ENCODE assay signal across 16 cellular contexts in genomic region chr13:97354808-97355207, GRCh38.
DNase-seq lines count a peak whose midpoint lies in the region; ATAC-seq, FAIRE-seq and TF ChIP-seq lines count a peak whose summit lies in the region.
"Had no signal": no experiment of that assay in that cellular context is flagged by ENCODE, and none has a peak within 500 bp of the region (broad histone marks: within the 10 kb centered on the region; RNA-seq: fewer than 3 reads in every experiment).

No MANE protein-coding gene starts in this region.

- H3K4me2 ChIP-seq in IMR-90 (ENCODE audit: low read depth, low read length) (no peak overlapping the region), K562 (ENCODE audit: insufficient read depth, low read length) (no peak overlapping the region)

- no peak overlapping the region for H3K14ac ChIP-seq in IMR-90 (replicated peaks; ENCODE audit: low read depth, low read length)

- H3K4me1 Mint-ChIP-seq in nephron progenitor cell: no peaks in the 10 kb centered on the region
- peaks cover 0 to 9% (median 4%) of the 10 kb centered on the region in 3 donors for H3K4me1 Mint-ChIP-seq in CD8-positive, alpha-beta memory T cell
- H3K4me1 Mint-ChIP-seq: CD14-positive monocyte had no signal

- no peak overlapping the region for H4K91ac ChIP-seq in IMR-90 (ENCODE audit: insufficient read depth, low read depth, low read length)

- H3K36me3 ChIP-seq in IMR-90 (ENCODE audit: control insufficient read depth, insufficient read depth, low read length): peaks cover 18% of the 10 kb centered on the region
- peaks cover 5% of the 10 kb centered on the region; the same call in 2 of the 3 replicates for H3K36me3 ChIP-seq in K562 (ENCODE audit: control insufficient read depth, insufficient read depth, low read length)
- H3K36me3 ChIP-seq in thyroid gland: peaks cover 0 to 7% of the 10 kb centered on the region in 2 donors
- H3K36me3 ChIP-seq in CD8-positive, alpha-beta memory T cell (ENCODE audit: insufficient read depth, low read length): peaks cover 4% of the 10 kb centered on the region

- no peak overlapping the region for H2BK15ac ChIP-seq in IMR-90 (ENCODE audit: low read depth, low read length)

- no peak overlapping the region for H2AK5ac ChIP-seq in IMR-90 (ENCODE audit: low read depth, low read length)

- no peak for FAIRE-seq in K562 (lab: Jason Lieb, UNC)
- FAIRE-seq: H1 had no signal

- 0 out of 2 replicates have a peak overlapping the region, but pooled peaks have one; percentile 11 for H3K23ac ChIP-seq in IMR-90 (ENCODE audit: low read depth, low read length)

- H2BK5ac ChIP-seq in IMR-90 (ENCODE audit: low read depth, low read length, poor library complexity, severe bottlenecking): no peak overlapping the region

- H2BK120ac ChIP-seq in IMR-90 (ENCODE audit: low read depth, low read length): no peak overlapping the region

- peaks cover 22% of the 10 kb centered on the region for H3K9me3 Mint-ChIP-seq in nephron progenitor cell
- no peaks in the 10 kb centered on the region for H3K9me3 Mint-ChIP-seq in CD8-positive, alpha-beta memory T cell

- H2AFZ ChIP-seq in IMR-90 (replicated peaks; ENCODE audit: low read length, poor library complexity) (no peak overlapping the region), K562 (ENCODE audit: low read depth, low read length) (no peak overlapping the region)

- peak overlapping the region; percentile 24 for H3K27ac Mint-ChIP-seq in nephron progenitor cell
- peak overlapping the region in 4 of 8 donors; percentile 25 to 79 (median 51) for H3K27ac Mint-ChIP-seq in CD8-positive, alpha-beta memory T cell
- H3K27ac Mint-ChIP-seq: CD14-positive monocyte had no signal

- no peak overlapping the region; a peak in 1 of 4 replicates for H4K8ac ChIP-seq in IMR-90 (ENCODE audit: low read depth in 2 of 2, low read length in 2 of 2)

- no peak for DNase-seq in IMR-90
- DNase-seq in K562 (ENCODE audit: extremely low read depth in 1 of 4, low spot score in 3 of 4): no peak
- no peak for DNase-seq in nephron progenitor cell
- no peak for DNase-seq in thyroid gland
- DNase-seq in RKO (ENCODE audit: low spot score): no peak
- no peak for DNase-seq in CD8-positive, alpha-beta memory T cell
- DNase-seq in anterior cingulate cortex (lab: John Stamatoyannopoulos, UW): no peak
- DNase-seq: COR-L47, NCI-H1694 treated with DMSO at 0.1 percent for 48 hours, NCI-H2107, NCI-H510A treated with DMSO at 0.1 percent for 48 hours, NCI-H82, SIG-M5 had no signal

- H4K5ac ChIP-seq in IMR-90 (ENCODE audit: low read depth, low read length): no peak overlapping the region

- H3K4ac ChIP-seq in IMR-90 (ENCODE audit: low read depth, low read length): no peak overlapping the region

- H3K27me3 Mint-ChIP-seq in nephron progenitor cell (ENCODE audit: low read depth, poor library complexity): no peaks in the 10 kb centered on the region
- no peaks in the 10 kb centered on the region for H3K27me3 Mint-ChIP-seq in CD8-positive, alpha-beta memory T cell

- H4K20me1 ChIP-seq in IMR-90 (ENCODE audit: insufficient read depth, low read length) (peaks cover 3% of the 10 kb centered on the region; the same call in 1 of the 2 replicates), K562 (replicated peaks; ENCODE audit: control insufficient read depth, insufficient read depth, low read length) (no peaks in the 10 kb centered on the region)

- peaks cover 4% of the 10 kb centered on the region; the same call in 1 of the 2 replicates for H3K4me1 ChIP-seq in IMR-90 (ENCODE audit: control insufficient read depth, insufficient read depth, low read length)
- no peaks in the 10 kb centered on the region for H3K4me1 ChIP-seq in K562 (replicated peaks in 1 of 2; ENCODE audit: control insufficient read depth in 2 of 2, insufficient read depth in 2 of 2, low read length in 2 of 2)
- peaks cover 14 to 20% of the 10 kb centered on the region in 2 donors for H3K4me1 ChIP-seq in thyroid gland
- H3K4me1 ChIP-seq in CD8-positive, alpha-beta memory T cell (ENCODE audit: insufficient read depth, low read length): no peaks in the 10 kb centered on the region

- H3K27ac ChIP-seq in IMR-90 (ENCODE audit: insufficient read depth, low read length): no peak overlapping the region
- H3K27ac ChIP-seq in K562 (ENCODE audit: extremely low read depth, low read depth, low read length): no peak overlapping the region
- peak overlapping the region; percentile 36 to 59 (median 38) for H3K27ac ChIP-seq in thyroid gland
- H3K27ac ChIP-seq in CD8-positive, alpha-beta memory T cell (ENCODE audit: low read depth, low read length): no peak overlapping the region
- H3K27ac ChIP-seq: RWPE1 had no signal

- TF ChIP-seq RAD21 in IMR-90 (IDR thresholded peaks at IDR 0.05; ENCODE audit: low read length) (no peak), K562 (CRISPR knock-in tag; conservative IDR thresholded peaks at IDR 0.05 in 1 of 2, IDR thresholded peaks at IDR 0.05 in 1 of 2) (no peak)

- no peaks in the 10 kb centered on the region for H3K79me2 ChIP-seq in K562 (ENCODE audit: control insufficient read depth, insufficient read depth, low read length)

- no peak overlapping the region for H2AK9ac ChIP-seq in IMR-90 (replicated peaks; ENCODE audit: low read depth, low read length, poor library complexity)

- BruUV-seq in IMR-90 (replicated peaks; lab: Mats Ljungman, UMichigan) (no TSS peak), K562 (replicated peaks; lab: Mats Ljungman, UMichigan) (no TSS peak)

- intact Hi-C loops in IMR-90 (cut with micrococcal nuclease) (no loop called here), K562 (cut with micrococcal nuclease) (loop anchor here (5.0 kb wide), 1 partner anchor 323 kb away; no protein-coding TSS in a partner anchor), thyroid gland (cut with DNase I) (no loop called here)

- H3K9me1 ChIP-seq in IMR-90 (ENCODE audit: insufficient read depth, low read length) (peaks cover 10% of the 10 kb centered on the region), K562 (ENCODE audit: control insufficient read depth, insufficient read depth, low read length) (no peaks in the 10 kb centered on the region)

- 100% methylated on average over 2 of the region's 5 CpGs; no CpG with 5 or more reads in 1 of the 2 experiments for WGBS in IMR-90 (ENCODE audit: extremely low coverage in 2 of 2, insufficient read length in 1 of 2), 2 experiments
- WGBS in K562 (ENCODE audit: insufficient coverage, low coverage, missing lambda C conversion rate): 86% methylated on average over 5 of the region's 5 CpGs
- 93% methylated on average over 5 of the region's 5 CpGs for WGBS in thyroid gland, 2 donors

- H2BK20ac ChIP-seq in IMR-90 (ENCODE audit: low read depth, low read length): no peak overlapping the region

- H3K18ac ChIP-seq in IMR-90 (ENCODE audit: low read depth, low read length): no peak overlapping the region

- peaks cover 69% of the 10 kb centered on the region for H3K36me3 Mint-ChIP-seq in nephron progenitor cell (ENCODE audit: low read depth)
- H3K36me3 Mint-ChIP-seq in CD8-positive, alpha-beta memory T cell: peaks cover 0 to 71% (median 28%) of the 10 kb centered on the region in 3 donors

- H3K9ac ChIP-seq in IMR-90 (ENCODE audit: low read depth, low read length): no peak overlapping the region
- no peak overlapping the region for H3K9ac ChIP-seq in K562 (ENCODE audit: insufficient read depth in 1 of 2, low read depth in 2 of 2, low read length in 2 of 2)

- no peak overlapping the region for H3K56ac ChIP-seq in IMR-90 (ENCODE audit: extremely low read depth, insufficient read depth, low read length)

- H3K27me3 ChIP-seq in IMR-90 (ENCODE audit: control insufficient read depth, insufficient read depth, low read length) (no peaks in the 10 kb centered on the region), K562 (ENCODE audit: control insufficient read depth in 2 of 2, insufficient read depth in 2 of 2, low read length in 2 of 2) (no peaks in the 10 kb centered on the region), thyroid gland (no peaks in the 10 kb centered on the region)
- H3K27me3 ChIP-seq in CD8-positive, alpha-beta memory T cell (ENCODE audit: insufficient read depth, low read length, poor library complexity, severe bottlenecking): no peaks in the 10 kb centered on the region

- POLR2A ChIA-PET in IMR-90 (lab: Charles Lee; ENCODE audit: unreplicated experiment): no interaction called here
- POLR2A ChIA-PET in K562 (lab: Yijun Ruan, JAX): no interaction called here
- POLR2A ChIA-PET in CD8-positive, alpha-beta memory T cell (lab: Charles Lee): no interaction called here

- TF ChIP-seq EP300 in K562 (IDR thresholded peaks at IDR 0.05; ENCODE audit: low read length): no peak

- peaks cover 2% of the 10 kb centered on the region; the same call in 1 of the 2 replicates for H3K9me3 ChIP-seq in IMR-90 (ENCODE audit: control insufficient read depth, insufficient read depth, low read length)
- no peaks in the 10 kb centered on the region for H3K9me3 ChIP-seq in K562 (replicated peaks; ENCODE audit: control insufficient read depth, insufficient read depth, low read depth, low read length)
- H3K9me3 ChIP-seq in thyroid gland: no peaks in the 10 kb centered on the region
- no peaks in the 10 kb centered on the region for H3K9me3 ChIP-seq in CD8-positive, alpha-beta memory T cell (ENCODE audit: low read length)

- H3K4me3 ChIP-seq in IMR-90 (ENCODE audit: insufficient read depth, low read depth, low read length): no peak overlapping the region
- no peak overlapping the region for H3K4me3 ChIP-seq in K562
- no peak overlapping the region for H3K4me3 ChIP-seq in thyroid gland (replicated peaks in 1 of 3)
- H3K4me3 ChIP-seq in CD8-positive, alpha-beta memory T cell (ENCODE audit: low read length): no peak overlapping the region

- ATAC-seq in IMR-90 (ENCODE audit: low read depth) (no peak), K562 (no peak)

- in situ Hi-C loops in IMR-90 (cut with MboI; ENCODE audit: low sequenced_read_pairs) (loop anchor here (10.0 kb wide), 1 partner anchor 240 kb away; no protein-coding TSS in a partner anchor), K562 (cut with MboI) (loop anchor here (10.0 kb wide), 1 partner anchor 240 kb away; no protein-coding TSS in a partner anchor)

- CTCF ChIA-PET in IMR-90 (lab: Yijun Ruan, JAX) (no interaction called here), K562 (lab: Yijun Ruan, JAX; ENCODE audit: low intra/inter-chr PET ratio) (no interaction called here)
- CTCF ChIA-PET in CD8-positive, alpha-beta memory T cell (lab: Charles Lee): interaction anchor here (1.3 to 9.4 kb wide), 2 partner anchors 11 to 244 kb away, joined by 3 to 181 read pairs; no protein-coding TSS in a partner anchor

- TF ChIP-seq POLR2A in IMR-90 (IDR thresholded peaks at IDR 0.05; ENCODE audit: low read depth, low read length) (no peak), K562 (conservative IDR thresholded peaks at IDR 0.05) (no peak), thyroid gland (IDR thresholded peaks at IDR 0.05) (no peak)

- peaks cover 25 to 44% of the 10 kb centered on the region in 2 experiments for H3K79me1 ChIP-seq in IMR-90 (ENCODE audit: low read depth in 1 of 2, low read length in 2 of 2)

- TF ChIP-seq CTCF in IMR-90 (conservative IDR thresholded peaks at IDR 0.05; ENCODE audit: low read depth, low read length): no peak
- TF ChIP-seq CTCF in K562 (IDR thresholded peaks at IDR 0.05 in 2 of 3, conservative IDR thresholded peaks at IDR 0.05 in 1 of 3; ENCODE audit: insufficient read depth in 2 of 3, low read depth in 1 of 3, low read length in 3 of 3): no peak
- TF ChIP-seq CTCF in nephron progenitor cell (IDR thresholded peaks at IDR 0.05): no peak
- TF ChIP-seq CTCF in thyroid gland (IDR thresholded peaks at IDR 0.05): no peak

- dilution Hi-C loops in IMR-90 (cut with HindIII; ENCODE audit: low sequenced_read_pairs, unreplicated experiment): no loop called here

- H3K4me3 Mint-ChIP-seq in nephron progenitor cell: no peak overlapping the region
- no peak overlapping the region for H3K4me3 Mint-ChIP-seq in CD8-positive, alpha-beta memory T cell
- H3K4me3 Mint-ChIP-seq: CD14-positive monocyte had no signal

Comparison
In these comparisons a context has a peak if more than half of its experiments do, and no peak if none do; other contexts are left out.
1. H3K27ac ChIP-seq: peak in thyroid gland (3 of 3); none in IMR-90 (single experiment), K562 (single experiment) and CD8-positive, alpha-beta memory T cell (single experiment).